In genomic region chr12:105018001-105018400, GRCh38 we compare ENCODE assay signal across 1 cellular context.
TF ChIP-seq lines count a peak whose summit lies in the region.

No MANE protein-coding gene starts in this region.

TF ChIP-seq in GM23338, 12 proteins besides CTCF, POLR2A, EP300 and RAD21 (continued from another document):
- TF ChIP-seq REST (IDR thresholded peaks at IDR 0.05; ENCODE audit: unreplicated experiment) (no peak), CREB1 (CRISPR knock-in tag; IDR thresholded peaks at IDR 0.05; ENCODE audit: low read depth) (no peak), POLR2AphosphoS5 (IDR thresholded peaks at IDR 0.05; ENCODE audit: low read depth) (no peak), EZH2 (IDR thresholded peaks at IDR 0.05; ENCODE audit: low read depth, unreplicated experiment) (no peak), NANOG (IDR thresholded peaks at IDR 0.05; ENCODE audit: borderline replicate concordance) (no peak), ZNF114 (CRISPR knock-in tag; IDR thresholded peaks at IDR 0.05) (no peak), JUNB (IDR thresholded peaks at IDR 0.05; ENCODE audit: unreplicated experiment) (no peak), ETS1 (IDR thresholded peaks at IDR 0.05) (no peak)
